ENCODE assay signal across 12 cellular contexts in the genomic region with DNA sequence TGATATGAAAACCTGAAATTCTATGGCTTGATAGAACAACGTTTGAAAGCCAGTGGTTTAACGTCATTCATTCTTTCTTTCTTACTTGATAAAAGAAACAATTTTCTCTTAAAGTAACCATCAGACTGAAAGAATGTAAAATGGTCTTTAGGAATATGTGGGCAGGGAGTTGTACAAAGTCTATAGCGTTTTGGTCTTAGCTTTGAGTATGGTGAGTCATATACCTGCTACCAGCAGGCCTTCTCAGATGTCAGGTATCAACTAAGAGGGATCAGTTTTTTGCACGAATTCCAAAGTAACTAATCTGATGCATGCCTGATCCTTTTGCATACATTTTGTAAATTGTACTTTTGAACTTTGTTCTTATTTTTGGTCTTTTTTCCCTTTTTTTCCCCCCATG.
DNase-seq lines count a peak whose midpoint lies in the region; TF ChIP-seq lines count a peak whose summit lies in the region.
"Had no signal": no experiment of that assay in that cellular context is flagged by ENCODE, and none has a peak within 500 bp of the region (broad histone marks: within the 10 kb centered on the region; RNA-seq: fewer than 3 reads in every experiment).

No MANE protein-coding gene starts in this region.

- H3K79me2 ChIP-seq in trophoblast cell (ENCODE audit: control insufficient read depth, insufficient read depth, low read length, poor library complexity) = no peaks in the 10 kb centered on the region
- H3K79me2 ChIP-seq in smooth muscle cell (ENCODE audit: low read depth) = no peaks in the 10 kb centered on the region

- H3K18ac ChIP-seq in trophoblast cell (ENCODE audit: low read length) = no peak overlapping the region

- no peak overlapping the region for H2AK5ac ChIP-seq in trophoblast cell (ENCODE audit: low read length)

- H4K12ac ChIP-seq in trophoblast cell (ENCODE audit: low read depth, low read length) = no peak overlapping the region

- H3K4me2 ChIP-seq in trophoblast cell (ENCODE audit: low read length) (no peak overlapping the region), smooth muscle cell (no peak overlapping the region)
- H3K4me2 ChIP-seq: BLaER1 had no signal

- no peak overlapping the region for H2BK120ac ChIP-seq in trophoblast cell (ENCODE audit: insufficient read depth, low read length, poor library complexity)

- CTCF ChIA-PET in Calu3 (lab: Charles Lee) = no interaction called here

- no peak for TF ChIP-seq CTCF in Calu3 (IDR thresholded peaks at IDR 0.05; ENCODE audit: unreplicated experiment)
- no peak for TF ChIP-seq CTCF in smooth muscle cell (IDR thresholded peaks at IDR 0.05; ENCODE audit: borderline replicate concordance, insufficient read depth, poor library complexity, severe bottlenecking)

- no peak overlapping the region for H3K4me3 ChIP-seq in trophoblast cell (ENCODE audit: low read depth, low read length)
- H3K4me3 ChIP-seq in smooth muscle cell = no peak overlapping the region
- H3K4me3 ChIP-seq: BLaER1 had no signal

- DNase-seq in Calu3 = no peak
- DNase-seq in DMS53 (lab: John Stamatoyannopoulos, UW) = peak; percentile 60
- DNase-seq in NCI-H2171 treated with DMSO at 0.1 percent for 48 hours (lab: John Stamatoyannopoulos, UW) = peak; percentile 79
- DNase-seq in trophoblast cell = peak; percentile 72 to 93
- DNase-seq in NCI-H1417 treated with DMSO at 0.1 percent for 48 hours (lab: John Stamatoyannopoulos, UW) = no peak
- no peak for DNase-seq in NOMO-1 (lab: John Stamatoyannopoulos, UW; ENCODE audit: unreplicated experiment in 2 of 2)
- no peak for DNase-seq in smooth muscle cell (lab: John Stamatoyannopoulos, UW; ENCODE audit: unreplicated experiment)
- DNase-seq: 8988T; CD8-positive, alpha-beta T cell; COR-L47; H9 had no signal

- H3K9me3 ChIP-seq in trophoblast cell (ENCODE audit: insufficient read depth, low read depth, low read length) (no peaks in the 10 kb centered on the region), smooth muscle cell (replicated peaks; ENCODE audit: low read depth) (no peaks in the 10 kb centered on the region)
- H3K9me3 ChIP-seq: BLaER1 had no signal

- H3K36me3 ChIP-seq in trophoblast cell (ENCODE audit: control insufficient read depth in 1 of 2, insufficient read depth in 2 of 2, low read length in 2 of 2) (no peaks in the 10 kb centered on the region), smooth muscle cell (ENCODE audit: low read depth) (no peaks in the 10 kb centered on the region)
- H3K36me3 ChIP-seq: BLaER1 had no signal

- H3K4ac ChIP-seq in trophoblast cell (ENCODE audit: low read depth, low read length) = no peak overlapping the region

- H3K27me3 ChIP-seq in trophoblast cell (ENCODE audit: insufficient read depth, low read length) (no peaks in the 10 kb centered on the region), smooth muscle cell (ENCODE audit: low read depth) (no peaks in the 10 kb centered on the region)
- H3K27me3 ChIP-seq: BLaER1 had no signal

- H3K4me1 ChIP-seq in trophoblast cell (ENCODE audit: control insufficient read depth in 1 of 2, insufficient read depth in 2 of 2, low read length in 2 of 2) (no peaks in the 10 kb centered on the region), smooth muscle cell (ENCODE audit: low read depth) (no peaks in the 10 kb centered on the region)
- H3K4me1 ChIP-seq: BLaER1 had no signal

- no peak overlapping the region for H3K14ac ChIP-seq in trophoblast cell (ENCODE audit: low read length)

- H4K91ac ChIP-seq in trophoblast cell (ENCODE audit: low read depth, low read length) = no peak overlapping the region

- H2BK12ac ChIP-seq in trophoblast cell (ENCODE audit: low read length) = no peak overlapping the region

- no CpG with 5 or more reads among the region's 4 CpGs for WGBS in trophoblast cell (ENCODE audit: extremely low coverage, insufficient coverage, insufficient read length)
- 68% methylated on average over 4 of the region's 4 CpGs for WGBS in smooth muscle cell (ENCODE audit: low lambda C conversion rate)

- BruUV-seq in Calu3 (replicated peaks; lab: Mats Ljungman, UMichigan) = no TSS peak

- no peak overlapping the region for H4K8ac ChIP-seq in trophoblast cell (ENCODE audit: low read depth, low read length)

- H3K9me3 Mint-ChIP-seq in Calu3 (ENCODE audit: low read depth, unreplicated experiment) = no peaks in the 10 kb centered on the region
- H3K9me3 Mint-ChIP-seq: CD8-positive, alpha-beta T cell had no signal

- no peaks in the 10 kb centered on the region for H3K27me3 Mint-ChIP-seq in Calu3 (ENCODE audit: unreplicated experiment)

- H2AFZ ChIP-seq in trophoblast cell (ENCODE audit: insufficient read depth, low read length, poor library complexity) = no peak overlapping the region
- H2AFZ ChIP-seq in smooth muscle cell (ENCODE audit: low read depth) = no peak overlapping the region

- intact Hi-C loops in Calu3 (cut with micrococcal nuclease; ENCODE audit: unreplicated experiment) = no loop called here

- H3K4me1 Mint-ChIP-seq in Calu3 (ENCODE audit: low read depth, unreplicated experiment) = peaks cover 88% of the 10 kb centered on the region

- H3K36me3 Mint-ChIP-seq in Calu3 (ENCODE audit: insufficient read depth, unreplicated experiment) = peaks cover 11% of the 10 kb centered on the region
- H3K36me3 Mint-ChIP-seq: CD8-positive, alpha-beta T cell had no signal

- H3K4me3 Mint-ChIP-seq in Calu3 (ENCODE audit: low read depth, unreplicated experiment) = no peak overlapping the region
- H3K4me3 Mint-ChIP-seq: CD8-positive, alpha-beta T cell; H9 had no signal

- H3F3A ChIP-seq in smooth muscle cell (ENCODE audit: low read depth) = no peaks in the 10 kb centered on the region

- H4K20me1 ChIP-seq in smooth muscle cell (ENCODE audit: low read depth) = no peaks in the 10 kb centered on the region
- H4K20me1 ChIP-seq: BLaER1 had no signal

- H3K9ac ChIP-seq in trophoblast cell (ENCODE audit: low read length) = no peak overlapping the region
- H3K9ac ChIP-seq in smooth muscle cell (ENCODE audit: low read depth) = no peak overlapping the region
- H3K9ac ChIP-seq: BLaER1 had no signal

- no peaks in the 10 kb centered on the region for H3K79me1 ChIP-seq in trophoblast cell (ENCODE audit: low read length)

- no peak overlapping the region for H2BK5ac ChIP-seq in trophoblast cell (ENCODE audit: low read depth, low read length, poor library complexity)

- H3K27ac ChIP-seq in trophoblast cell (ENCODE audit: low read depth, low read length) (no peak overlapping the region), smooth muscle cell (ENCODE audit: low read depth) (no peak overlapping the region)
- H3K27ac ChIP-seq: BLaER1 had no signal

- peak overlapping the region; percentile 67 for H3K27ac Mint-ChIP-seq in Calu3 (ENCODE audit: unreplicated experiment)
- H3K27ac Mint-ChIP-seq: CD8-positive, alpha-beta T cell; H9 had no signal

- H3K23ac ChIP-seq in trophoblast cell (ENCODE audit: low read length) = no peak overlapping the region

Comparison
In these comparisons a context has a peak if more than half of its experiments do, and no peak if none do; other contexts are left out.
1. DNase-seq: peak in DMS53 (single experiment), NCI-H2171 treated with DMSO at 0.1 percent for 48 hours (single experiment) and trophoblast cell (2 of 2); none in Calu3 (single experiment), NCI-H1417 treated with DMSO at 0.1 percent for 48 hours (single experiment), NOMO-1 (0 of 2) and smooth muscle cell (single experiment).